Comparison of ENCODE assay signal across 21 cellular contexts in genomic region chr1:113088972-113089371, GRCh38. TPM values are rescaled to one million over a fixed set of nuclear protein-coding genes. Genes with fewer than 3 reads are reported as not detected.
DNase-seq lines count a peak whose midpoint lies in the region; ATAC-seq and TF ChIP-seq lines count a peak whose summit lies in the region.
"Had no signal": no experiment of that assay in that cellular context is flagged by ENCODE, and none has a peak within 500 bp of the region (broad histone marks: within the 10 kb centered on the region; RNA-seq: fewer than 3 reads in every experiment).

No MANE protein-coding gene starts in this region.

- H3K27me3 ChIP-seq in GM23338 (ENCODE audit: insufficient read depth), result no peaks in the 10 kb centered on the region
- no peaks in the 10 kb centered on the region for H3K27me3 ChIP-seq in trophoblast cell (ENCODE audit: insufficient read depth, low read length)
- H3K27me3 ChIP-seq: ascending aorta; BLaER1 treated with 17β-estradiol and CSF1 and Interleukin-3, amounts not matched to agents 10 nM and 100 nM; esophagus squamous epithelium; sigmoid colon had no signal

- no peak overlapping the region for H3K27ac Mint-ChIP-seq in GM23338
- H3K27ac Mint-ChIP-seq: activated CD4-positive, alpha-beta T cell treated with anti-CD3 and anti-CD28 coated beads for 36 hours; activated CD8-positive, alpha-beta memory T cell treated with anti-CD3 and anti-CD28 coated beads, Interleukin-2, amount 10 ng/mL, durations not matched to agents 7 days and 5 days; activated naive CD8-positive, alpha-beta T cell; activated T-helper 1 cell treated with anti-CD3 and anti-CD28 coated beads, Interleukin-12 subunit alpha, Interleukin-12 subunit beta, Interleukin-2, Interleukin-4 antibody, amounts not matched to agents 30 ng/mL and 10 ng/mL and 1 ng/mL, durations not matched to agents 14 hours and 24 hours and 36 hours had no signal

- H3K36me3 ChIP-seq in GM23338 (ENCODE audit: insufficient read depth), result peaks cover 24% of the 10 kb centered on the region
- peaks cover 0 to 4% of the 10 kb centered on the region in 2 experiments for H3K36me3 ChIP-seq in trophoblast cell (ENCODE audit: control insufficient read depth in 1 of 2, insufficient read depth in 2 of 2, low read length in 2 of 2)

- no CpG with 5 or more reads among the region's 1 CpG for WGBS in trophoblast cell (ENCODE audit: extremely low coverage, insufficient coverage, insufficient read length)

- H3K27ac ChIP-seq in GM23338 (ENCODE audit: low read depth) (peak overlapping the region; percentile 10; the same call in 1 of the 2 replicates), trophoblast cell (ENCODE audit: low read depth, low read length) (no peak overlapping the region)
- H3K27ac ChIP-seq: ascending aorta; BLaER1 treated with 17β-estradiol and CSF1 and Interleukin-3, amounts not matched to agents 10 nM and 100 nM; esophagus squamous epithelium had no signal

- H3K4me2 ChIP-seq in GM23338 (no peak overlapping the region), trophoblast cell (ENCODE audit: low read length) (no peak overlapping the region)
- H3K4me2 ChIP-seq: BLaER1 treated with 17β-estradiol and CSF1 and Interleukin-3, amounts not matched to agents 10 nM and 100 nM had no signal

- no peak overlapping the region for H2BK5ac ChIP-seq in trophoblast cell (ENCODE audit: low read depth, low read length, poor library complexity)

- H3K23ac ChIP-seq in trophoblast cell (ENCODE audit: low read length), result no peak overlapping the region

- H3K4me1 ChIP-seq in GM23338 (ENCODE audit: insufficient read depth), result no peaks in the 10 kb centered on the region
- no peaks in the 10 kb centered on the region for H3K4me1 ChIP-seq in trophoblast cell (ENCODE audit: control insufficient read depth in 1 of 2, insufficient read depth in 2 of 2, low read length in 2 of 2)

- peaks cover 92% of the 10 kb centered on the region for H3K79me2 ChIP-seq in GM23338 (replicated peaks; ENCODE audit: insufficient read depth)
- H3K79me2 ChIP-seq in trophoblast cell (ENCODE audit: control insufficient read depth, insufficient read depth, low read length, poor library complexity), result no peaks in the 10 kb centered on the region

- no peak overlapping the region for H2AFZ ChIP-seq in GM23338
- H2AFZ ChIP-seq in trophoblast cell (ENCODE audit: insufficient read depth, low read length, poor library complexity), result no peak overlapping the region

- H3K4me1 Mint-ChIP-seq in GM23338, result no peaks in the 10 kb centered on the region

- H3K4me3 ChIP-seq in GM23338 (no peak overlapping the region), fibroblast of pulmonary artery (replicated peaks; ENCODE audit: low read depth, low read length) (no peak overlapping the region), trophoblast cell (ENCODE audit: low read depth, low read length) (no peak overlapping the region)
- H3K4me3 ChIP-seq: ascending aorta; BLaER1 treated with 17β-estradiol and CSF1 and Interleukin-3, amounts not matched to agents 10 nM and 100 nM; esophagus squamous epithelium; sigmoid colon had no signal

- H4K12ac ChIP-seq in trophoblast cell (ENCODE audit: low read depth, low read length), result no peak overlapping the region

- H3K18ac ChIP-seq in trophoblast cell (ENCODE audit: low read length), result no peak overlapping the region

- no peaks in the 10 kb centered on the region for H3K9me3 Mint-ChIP-seq in GM23338
- H3K9me3 Mint-ChIP-seq: activated T-helper 1 cell treated with anti-CD3 and anti-CD28 coated beads, Interleukin-12 subunit alpha, Interleukin-12 subunit beta, Interleukin-2, Interleukin-4 antibody, amounts not matched to agents 30 ng/mL and 10 ng/mL and 1 ng/mL, durations not matched to agents 14 hours and 24 hours and 36 hours; naive thymus-derived CD8-positive, alpha-beta T cell had no signal

- peaks cover 3% of the 10 kb centered on the region for H3K27me3 Mint-ChIP-seq in GM23338 (ENCODE audit: insufficient read depth, low read depth, poor library complexity)
- H3K27me3 Mint-ChIP-seq: activated CD4-positive, alpha-beta T cell treated with anti-CD3 and anti-CD28 coated beads for 36 hours; activated CD8-positive, alpha-beta memory T cell treated with anti-CD3 and anti-CD28 coated beads, Interleukin-2, amount 10 ng/mL, durations not matched to agents 7 days and 5 days; activated naive CD8-positive, alpha-beta T cell; naive thymus-derived CD8-positive, alpha-beta T cell had no signal

- ATAC-seq in GM23338 (no peak), SK-N-SH treated with all-trans-retinoic acid at 6 μM for 48 hours (peak; percentile 47; the same call in 1 of the 3 replicates), HG02759 (IDR thresholded peaks at IDR 0.05; ENCODE audit: unreplicated experiment) (no peak), GM18498 (IDR thresholded peaks at IDR 0.05; ENCODE audit: unreplicated experiment) (no peak)
- ATAC-seq: activated CD4-positive, alpha-beta T cell treated with anti-CD3 and anti-CD28 coated beads for 36 hours; activated CD8-positive, alpha-beta memory T cell treated with anti-CD3 and anti-CD28 coated beads, Interleukin-2, amount 10 ng/mL, durations not matched to agents 7 days and 5 days; naive thymus-derived CD8-positive, alpha-beta T cell had no signal

- peaks cover 25% of the 10 kb centered on the region for H3K36me3 Mint-ChIP-seq in GM23338 (ENCODE audit: low read depth)

- H3K4me3 Mint-ChIP-seq in GM23338, result no peak overlapping the region
- H3K4me3 Mint-ChIP-seq: activated CD4-positive, alpha-beta T cell treated with anti-CD3 and anti-CD28 coated beads for 36 hours; activated CD8-positive, alpha-beta memory T cell treated with anti-CD3 and anti-CD28 coated beads, Interleukin-2, amount 10 ng/mL, durations not matched to agents 7 days and 5 days; activated naive CD8-positive, alpha-beta T cell; activated T-helper 1 cell treated with anti-CD3 and anti-CD28 coated beads, Interleukin-12 subunit alpha, Interleukin-12 subunit beta, Interleukin-2, Interleukin-4 antibody, amounts not matched to agents 30 ng/mL and 10 ng/mL and 1 ng/mL, durations not matched to agents 14 hours and 24 hours and 36 hours; naive thymus-derived CD8-positive, alpha-beta T cell had no signal

- H3F3A ChIP-seq in GM23338 (replicated peaks; ENCODE audit: low read depth), result no peaks in the 10 kb centered on the region

- no peak overlapping the region for H3K4ac ChIP-seq in trophoblast cell (ENCODE audit: low read depth, low read length)

- no peaks in the 10 kb centered on the region for H3K9me2 ChIP-seq in GM23338 (ENCODE audit: insufficient read depth)

- no peaks in the 10 kb centered on the region for H3K79me1 ChIP-seq in trophoblast cell (ENCODE audit: low read length)

- no peak overlapping the region for H2BK12ac ChIP-seq in trophoblast cell (ENCODE audit: low read length)

- H2AK5ac ChIP-seq in trophoblast cell (ENCODE audit: low read length), result no peak overlapping the region

- no peak for DNase-seq in GM23338 (ENCODE audit: low spot score)
- DNase-seq in fibroblast of pulmonary artery (ENCODE audit: low read depth), result peak; percentile 28
- peak; percentile 48 to 70 for DNase-seq in trophoblast cell
- no peak for DNase-seq in midbrain (lab: John Stamatoyannopoulos, UW)
- DNase-seq in NCI-H526 treated with DMSO at 0.1 percent for 48 hours (lab: John Stamatoyannopoulos, UW), result no peak
- DNase-seq: activated CD4-positive, alpha-beta T cell treated with anti-CD3 and anti-CD28 coated beads for 36 hours; activated CD8-positive, alpha-beta memory T cell treated with anti-CD3 and anti-CD28 coated beads, Interleukin-2, amount 10 ng/mL, durations not matched to agents 7 days and 5 days; effector memory CD4-positive, alpha-beta T cell; esophagus squamous epithelium; KBM-7; mesenchymal stem cell; naive thymus-derived CD8-positive, alpha-beta T cell; NCI-H748 treated with DMSO at 0.1 percent for 48 hours; sigmoid colon had no signal

- no peaks in the 10 kb centered on the region for H3K9me3 ChIP-seq in trophoblast cell (ENCODE audit: insufficient read depth, low read depth, low read length)
- H3K9me3 ChIP-seq: ascending aorta; BLaER1 treated with 17β-estradiol and CSF1 and Interleukin-3, amounts not matched to agents 10 nM and 100 nM; esophagus squamous epithelium; sigmoid colon had no signal

- H4K8ac ChIP-seq in trophoblast cell (ENCODE audit: low read depth, low read length), result no peak overlapping the region

- H3K14ac ChIP-seq in trophoblast cell (ENCODE audit: low read length), result no peak overlapping the region

- no peak overlapping the region for H4K91ac ChIP-seq in trophoblast cell (ENCODE audit: low read depth, low read length)

- no peak overlapping the region for H2BK120ac ChIP-seq in trophoblast cell (ENCODE audit: insufficient read depth, low read length, poor library complexity)

- H4K20me1 ChIP-seq in GM23338 (replicated peaks; ENCODE audit: insufficient read depth), result peaks cover 19% of the 10 kb centered on the region

- TF ChIP-seq CTCF in GM23338 (conservative IDR thresholded peaks at IDR 0.05; ENCODE audit: low read depth in 2 of 2), result no peak
- no peak for TF ChIP-seq CTCF in fibroblast of pulmonary artery (IDR thresholded peaks at IDR 0.05; ENCODE audit: low read length, missing control alignments)

- H3K9ac ChIP-seq in trophoblast cell (ENCODE audit: low read length), result no peak overlapping the region
- H3K9ac ChIP-seq: BLaER1 treated with 17β-estradiol and CSF1 and Interleukin-3, amounts not matched to agents 10 nM and 100 nM had no signal

TF ChIP-seq in GM23338, 12 proteins besides CTCF, POLR2A, EP300 and RAD21 (continues in another document):
- TF ChIP-seq POLR2AphosphoS5 (IDR thresholded peaks at IDR 0.05; ENCODE audit: low read depth) (no peak), ZNF331 (CRISPR knock-in tag; IDR thresholded peaks at IDR 0.05; ENCODE audit: low read depth) (no peak), JUNB (IDR thresholded peaks at IDR 0.05; ENCODE audit: unreplicated experiment) (no peak)

TF ChIP-seq in SK-N-SH treated with all-trans-retinoic acid at 6 μM for 48 hours, 23 proteins besides CTCF, POLR2A, EP300 and RAD21 (continues in another document):
- TF ChIP-seq ZNF8 (CRISPR knock-in tag; IDR thresholded peaks at IDR 0.05), result no peak
- TF ChIP-seq PATZ1 (CRISPR knock-in tag; IDR thresholded peaks at IDR 0.05; ENCODE audit: borderline replicate concordance), result no peak

RNA-seq across cellular contexts. Expression of gene LRIG2, which starts 16.0 kb away (rescaled TPM):
- 40.4 and 41.8 TPM in 2 replicates for total RNA-seq in GM23338 (2014; rRNA removed; shearing (Covaris generic))
- 7.7 and 10.0 TPM in 2 replicates for polyA plus RNA-seq in GM23338 (2016; fragmentation: Nextera tagmentation; extraction: Ambion mirVana)
- polyA plus RNA-seq in trophoblast cell (2013), result 5.2 and 6.0 TPM in 2 replicates

Comparison
In these comparisons a context has a peak if more than half of its experiments do, and no peak if none do; other contexts are left out.
1. DNase-seq: peak in fibroblast of pulmonary artery (single experiment) and trophoblast cell (2 of 2); none in GM23338 (single experiment), midbrain (single experiment) and NCI-H526 treated with DMSO at 0.1 percent for 48 hours (single experiment).